In genomic region chr14:75460402-75460801, GRCh38 we compare ENCODE assay signal across 19 cellular contexts. TPM values are rescaled to one million over a fixed set of nuclear protein-coding genes. Genes with fewer than 3 reads are reported as not detected.
DNase-seq lines count a peak whose midpoint lies in the region; ATAC-seq, FAIRE-seq and TF ChIP-seq lines count a peak whose summit lies in the region.
"Had no signal": no experiment of that assay in that cellular context is flagged by ENCODE, and none has a peak within 500 bp of the region (broad histone marks: within the 10 kb centered on the region; RNA-seq: fewer than 3 reads in every experiment).

No MANE protein-coding gene starts in this region.

- no peak overlapping the region for H3K4me2 ChIP-seq in neuronal stem cell (ENCODE audit: insufficient read depth, low read length, poor library complexity, severe bottlenecking)

- no peak overlapping the region for H4K91ac ChIP-seq in neuronal stem cell (ENCODE audit: low read depth, low read length, poor library complexity)

- intact Hi-C loops in spleen (cut with DNase I; ENCODE audit: low total_unique reads): no loop called here

- no peak overlapping the region for H3K23ac ChIP-seq in neuronal stem cell (ENCODE audit: low read depth, low read length, poor library complexity)

- DNase-seq in HL-60 (ENCODE audit: low read depth in 1 of 2, low spot score in 1 of 2) (no peak), RWPE1 (ENCODE audit: low spot score) (no peak), neuronal stem cell (ENCODE audit: low spot score) (no peak), spleen (no peak), glutamatergic neuron (no peak), D721Med (ENCODE audit: insufficient read length, low spot score) (no peak)
- no peak for DNase-seq in activated T-cell treated with anti-CD3 and anti-CD28 coated beads, Interleukin-2, amount 50 U/mL, for 72 hours
- DNase-seq: ACHN; AML-193; Caco-2; CD4-positive, CD25-positive, alpha-beta regulatory T cell; DMS53; IMR-90; Kasumi-1; NCI-H1105 treated with DMSO at 0.1 percent for 48 hours; NCI-H187; NCI-H446 treated with DMSO at 0.1 percent for 48 hours; NCI-H748 treated with DMSO at 0.1 percent for 48 hours had no signal

- no peak overlapping the region for H3K4me3 ChIP-seq in HL-60 (replicated peaks; ENCODE audit: insufficient read depth, low read length)
- no peak overlapping the region for H3K4me3 ChIP-seq in neuronal stem cell (ENCODE audit: low read length in 2 of 2)
- H3K4me3 ChIP-seq in spleen: no peak overlapping the region

- H3K27me3 ChIP-seq in HL-60 (ENCODE audit: insufficient read depth, poor library complexity, severe bottlenecking) (no peaks in the 10 kb centered on the region), neuronal stem cell (ENCODE audit: control insufficient read depth in 3 of 3, insufficient read depth in 3 of 3, low read depth in 1 of 3, low read length in 3 of 3) (no peaks in the 10 kb centered on the region), spleen (replicated peaks in 1 of 7) (no peaks in the 10 kb centered on the region)

- H3K27ac ChIP-seq in HL-60 (replicated peaks) (peak overlapping the region; percentile 92), RWPE1 (peak overlapping the region; percentile 26; the same call in 1 of the 2 replicates), neuronal stem cell (replicated peaks; ENCODE audit: low read length) (no peak overlapping the region), spleen (peak overlapping the region; percentile 60 to 88 (median 82))

- no peak overlapping the region for H4K8ac ChIP-seq in neuronal stem cell (ENCODE audit: low read depth, low read length)

- H3K4ac ChIP-seq in neuronal stem cell (ENCODE audit: low read length): no peak overlapping the region

- FAIRE-seq in D721Med (lab: Jason Lieb, UNC): no peak
- FAIRE-seq: H54 had no signal

- POLR2A ChIA-PET in RWPE1 (lab: Yijun Ruan, JAX; ENCODE audit: low non-redundant PET): no interaction called here

- no peak overlapping the region for H3K9ac ChIP-seq in neuronal stem cell (ENCODE audit: low read depth, low read length, poor library complexity)

- no peak overlapping the region for H2BK12ac ChIP-seq in neuronal stem cell (ENCODE audit: low read length)

- no peaks in the 10 kb centered on the region for H3K79me1 ChIP-seq in neuronal stem cell (ENCODE audit: low read depth, low read length)

- TF ChIP-seq CTCF in HL-60 (IDR thresholded peaks at IDR 0.05; ENCODE audit: insufficient read depth, low read length): no peak
- TF ChIP-seq CTCF in RWPE1 (conservative IDR thresholded peaks at IDR 0.05; ENCODE audit: low read depth): no peak
- TF ChIP-seq CTCF in spleen (IDR thresholded peaks at IDR 0.05 in 8 of 11, conservative IDR thresholded peaks at IDR 0.05 in 3 of 11): no peak
- TF ChIP-seq CTCF in glutamatergic neuron (IDR thresholded peaks at IDR 0.05; ENCODE audit: partially characterized antibody, unreplicated experiment): no peak
- no peak for TF ChIP-seq CTCF in D721Med (IDR thresholded peaks at IDR 0.05; ENCODE audit: insufficient read depth, missing control alignments)

- H2BK120ac ChIP-seq in neuronal stem cell (ENCODE audit: low read depth, low read length): no peak overlapping the region

- CTCF ChIA-PET in RWPE1 (lab: Yijun Ruan, JAX): no interaction called here

- no peak overlapping the region for H2AFZ ChIP-seq in neuronal stem cell (ENCODE audit: low read length)

- no CpG with 5 or more reads among the region's 6 CpGs for WGBS in neuronal stem cell (ENCODE audit: extremely low coverage in 2 of 2, insufficient read length in 2 of 2, insufficient replicate concordance in 1 of 2), 2 donors
- WGBS in spleen, 5 donors: 78 to 85% (median 82%) methylated on average over 6 of the region's 6 CpGs

- H3K4me1 ChIP-seq in neuronal stem cell (ENCODE audit: control insufficient read depth in 2 of 2, insufficient read depth in 1 of 2, low read depth in 1 of 2, low read length in 2 of 2) (peaks cover 18 to 28% of the 10 kb centered on the region in 2 donors), spleen (peaks cover 15 to 100% (median 79%) of the 10 kb centered on the region in 6 donors)

- no peak overlapping the region for H2BK5ac ChIP-seq in neuronal stem cell (ENCODE audit: low read length)

- no peak for ATAC-seq in activated T-cell treated with anti-CD3 and anti-CD28 coated beads, Interleukin-2, amount 50 U/mL, for 72 hours (replicated peaks in 1 of 2)

- no peak overlapping the region for H2BK15ac ChIP-seq in neuronal stem cell (ENCODE audit: low read length)

- H2AK5ac ChIP-seq in neuronal stem cell (ENCODE audit: low read depth, low read length): no peak overlapping the region

- H3K9me3 ChIP-seq in neuronal stem cell (replicated peaks in 1 of 2; ENCODE audit: control insufficient read depth in 2 of 2, insufficient read depth in 1 of 2, low read depth in 1 of 2, low read length in 2 of 2) (no peaks in the 10 kb centered on the region), spleen (no peaks in the 10 kb centered on the region)
- H3K9me3 ChIP-seq: Caco-2 had no signal

- TF ChIP-seq POLR2A in spleen (IDR thresholded peaks at IDR 0.05): no peak

- no peaks in the 10 kb centered on the region for H3K9me3 Mint-ChIP-seq in activated T-cell treated with anti-CD3 and anti-CD28 coated beads, Interleukin-2, amount 50 U/mL, for 72 hours
- peaks cover 7% of the 10 kb centered on the region for H3K9me3 Mint-ChIP-seq in glutamatergic neuron (ENCODE audit: unreplicated experiment)
- H3K9me3 Mint-ChIP-seq: CD4-positive, CD25-positive, alpha-beta regulatory T cell had no signal

- H3K4me1 Mint-ChIP-seq in activated T-cell treated with anti-CD3 and anti-CD28 coated beads, Interleukin-2, amount 50 U/mL, for 72 hours (ENCODE audit: low read depth): peaks cover 5% of the 10 kb centered on the region
- peaks cover 4% of the 10 kb centered on the region for H3K4me1 Mint-ChIP-seq in glutamatergic neuron (ENCODE audit: low read depth, unreplicated experiment)

- H3K14ac ChIP-seq in neuronal stem cell (ENCODE audit: low read length): no peak overlapping the region

- no peaks in the 10 kb centered on the region for H3K36me3 Mint-ChIP-seq in activated T-cell treated with anti-CD3 and anti-CD28 coated beads, Interleukin-2, amount 50 U/mL, for 72 hours (ENCODE audit: insufficient read depth in 2 of 2)
- H3K36me3 Mint-ChIP-seq in glutamatergic neuron (ENCODE audit: unreplicated experiment): no peaks in the 10 kb centered on the region

- peaks cover 0 to 7% of the 10 kb centered on the region in 2 donors for H3K36me3 ChIP-seq in neuronal stem cell (replicated peaks in 1 of 2; ENCODE audit: control insufficient read depth in 2 of 2, insufficient read depth in 2 of 2, low read length in 2 of 2)
- H3K36me3 ChIP-seq in spleen: peaks cover 0 to 91% (median 13%) of the 10 kb centered on the region in 6 donors

- H3K18ac ChIP-seq in neuronal stem cell (ENCODE audit: low read length): peak overlapping the region; percentile 4

- no peak overlapping the region for H3K27ac Mint-ChIP-seq in activated T-cell treated with anti-CD3 and anti-CD28 coated beads, Interleukin-2, amount 50 U/mL, for 72 hours
- no peak overlapping the region for H3K27ac Mint-ChIP-seq in glutamatergic neuron (ENCODE audit: unreplicated experiment)
- H3K27ac Mint-ChIP-seq: CD4-positive, CD25-positive, alpha-beta regulatory T cell had no signal

- H3K4me3 Mint-ChIP-seq in activated T-cell treated with anti-CD3 and anti-CD28 coated beads, Interleukin-2, amount 50 U/mL, for 72 hours: no peak overlapping the region
- H3K4me3 Mint-ChIP-seq in glutamatergic neuron (ENCODE audit: unreplicated experiment): no peak overlapping the region
- H3K4me3 Mint-ChIP-seq: CD4-positive, CD25-positive, alpha-beta regulatory T cell had no signal

- no peaks in the 10 kb centered on the region for H3K27me3 Mint-ChIP-seq in activated T-cell treated with anti-CD3 and anti-CD28 coated beads, Interleukin-2, amount 50 U/mL, for 72 hours (ENCODE audit: low read depth)
- H3K27me3 Mint-ChIP-seq in glutamatergic neuron (ENCODE audit: unreplicated experiment): peaks cover 4% of the 10 kb centered on the region
- H3K27me3 Mint-ChIP-seq: CD4-positive, CD25-positive, alpha-beta regulatory T cell had no signal

RNA-seq across cellular contexts. Expression of gene JDP2, which starts 32.6 kb away (rescaled TPM):
- polyA plus RNA-seq in neuronal stem cell (2013, experiment 1 of 2): 12.3 TPM
- polyA plus RNA-seq in neuronal stem cell (2013, experiment 2 of 2): 12.4 TPM
- total RNA-seq in spleen: 100 to 1,000 TPM in 4 of 7 donors, 10 to 100 TPM in 3; 52.6 to 144 (median 123) TPM
- polyA plus RNA-seq in spleen: 10 to 100 TPM; 18.2 to 89.1 (median 32.2) TPM
- total RNA-seq in activated T-cell treated with anti-CD3 and anti-CD28 coated beads, Interleukin-2, amount 50 U/mL, for 72 hours: 1 to 10 TPM; 6.3 to 6.8 TPM
- 5.7 TPM for total RNA-seq in glutamatergic neuron (ENCODE audit: unreplicated experiment)
